ENCODE assay signal across 1 cellular context in the genomic region with DNA sequence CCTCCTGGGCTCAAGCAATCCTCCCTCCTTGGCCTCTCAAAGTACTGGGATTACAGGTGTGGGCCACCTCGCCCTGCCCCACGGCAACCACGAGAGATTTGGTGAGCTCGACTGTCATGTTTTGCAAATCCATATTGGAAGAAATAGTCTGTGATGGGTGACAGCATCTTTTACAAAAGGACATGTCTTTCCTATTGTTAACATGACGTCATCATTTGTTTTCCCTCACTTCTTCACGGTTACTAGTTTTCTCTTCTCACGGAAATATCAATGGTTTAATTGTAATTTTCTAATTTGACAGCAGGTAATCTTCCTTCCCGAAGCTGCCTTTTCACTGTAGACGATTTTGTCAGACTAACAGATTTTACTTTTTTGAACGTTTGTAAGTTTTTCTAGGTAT.
TF ChIP-seq lines count a peak whose summit lies in the region.

No MANE protein-coding gene starts in this region.

TF ChIP-seq in K562, 482 proteins besides CTCF, POLR2A, EP300 and RAD21 (continued from another document):
- TF ChIP-seq, protein P1, sequence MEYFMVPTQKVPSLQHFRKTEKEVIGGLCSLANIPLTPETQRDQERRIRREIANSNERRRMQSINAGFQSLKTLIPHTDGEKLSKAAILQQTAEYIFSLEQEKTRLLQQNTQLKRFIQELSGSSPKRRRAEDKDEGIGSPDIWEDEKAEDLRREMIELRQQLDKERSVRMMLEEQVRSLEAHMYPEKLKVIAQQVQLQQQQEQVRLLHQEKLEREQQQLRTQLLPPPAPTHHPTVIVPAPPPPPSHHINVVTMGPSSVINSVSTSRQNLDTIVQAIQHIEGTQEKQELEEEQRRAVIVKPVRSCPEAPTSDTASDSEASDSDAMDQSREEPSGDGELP (CRISPR knock-in tag; IDR thresholded peaks at IDR 0.05; ENCODE audit: borderline replicate concordance), result no peak
- no peak for TF ChIP-seq ATF1 (CRISPR knock-in tag; IDR thresholded peaks at IDR 0.05)
- 0 out of 2 replicates have a peak, but pooled peaks have one; percentile 24 for TF ChIP-seq ATF1 (tag; IDR thresholded peaks at IDR 0.05)
- no peak for TF ChIP-seq DIDO1 (tag; IDR thresholded peaks at IDR 0.05; ENCODE audit: low read depth)
